Comparison of ENCODE assay signal across 1 cellular context in the genomic region with DNA sequence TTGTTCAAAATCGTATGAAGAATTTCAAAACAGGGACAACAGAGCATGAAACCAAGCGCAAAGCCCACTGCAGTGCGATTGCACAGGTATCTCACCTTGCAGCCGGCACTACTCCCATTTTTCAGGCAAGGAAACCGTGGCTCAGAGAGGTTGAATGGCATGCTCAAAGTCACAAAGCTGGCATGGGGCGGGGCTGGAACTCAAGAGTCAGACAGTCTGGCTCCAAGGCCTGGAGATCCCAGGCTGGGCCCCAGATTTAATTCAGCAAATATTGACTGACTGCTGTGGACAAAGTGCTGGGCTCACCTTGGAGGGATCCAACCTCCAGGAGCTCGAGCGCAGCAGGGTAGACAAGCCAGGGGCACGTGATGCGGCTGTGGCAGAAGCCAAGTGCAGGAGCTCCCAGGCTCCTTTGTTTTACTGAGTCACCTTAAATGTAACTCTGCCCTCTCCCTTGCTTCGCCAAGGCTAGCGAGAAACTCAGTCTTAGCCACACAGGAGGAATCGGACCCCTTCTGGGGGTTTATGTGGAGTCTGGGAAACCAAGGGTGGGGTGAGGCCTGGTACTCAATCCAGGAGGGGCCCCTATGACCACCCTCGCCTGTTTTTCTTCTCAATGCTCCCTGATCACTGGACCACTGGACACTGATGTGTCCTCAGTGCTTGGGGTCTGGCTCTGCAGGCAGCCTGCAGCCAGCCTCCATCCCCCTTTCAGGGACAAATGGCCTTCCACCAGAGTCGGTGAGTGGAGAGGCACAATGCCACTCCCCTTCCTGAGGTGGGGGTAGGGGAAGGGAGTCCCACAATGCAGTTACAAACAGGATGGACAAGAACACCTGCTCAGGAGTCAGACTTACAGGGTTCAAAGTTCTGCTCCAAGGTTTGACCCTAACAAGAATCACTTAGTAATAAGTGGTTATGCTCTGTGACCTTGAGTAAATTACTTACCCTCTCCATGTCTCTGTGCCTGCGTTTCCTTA.
A peak's percentile ranks its signal among the peaks of the same experiment; 100 is the strongest.
TF ChIP-seq lines count a peak whose summit lies in the region.

No MANE protein-coding gene starts in this region.

TF ChIP-seq in HepG2, 621 proteins besides CTCF, POLR2A, EP300 and RAD21 (continues in another document):
- TF ChIP-seq KMT2B (CRISPR knock-in tag; IDR thresholded peaks at IDR 0.05) (no peak; the same call in 1 of the 2 replicates), CBX2 (IDR thresholded peaks at IDR 0.05; ENCODE audit: low read depth, low read length) (no peak), CBX2 (CRISPR knock-in tag; IDR thresholded peaks at IDR 0.05; ENCODE audit: low read depth) (no peak), ZNF83 (CRISPR knock-in tag; IDR thresholded peaks at IDR 0.05; ENCODE audit: borderline replicate concordance) (no peak), PTBP1 (IDR thresholded peaks at IDR 0.05; ENCODE audit: low read depth, low read length, poor library complexity, severe bottlenecking) (peak; percentile 38), NR3C1 (CRISPR knock-in tag; IDR thresholded peaks at IDR 0.05) (no peak), ZNF235 (CRISPR knock-in tag; IDR thresholded peaks at IDR 0.05; ENCODE audit: borderline replicate concordance) (no peak; the same call in 1 of the 2 replicates), RFX5 (IDR thresholded peaks at IDR 0.05; ENCODE audit: low read depth, low read length) (no peak), ZFP41 (CRISPR knock-in tag; IDR thresholded peaks at IDR 0.05; ENCODE audit: borderline replicate concordance) (no peak), ZNF160 (CRISPR knock-in tag; IDR thresholded peaks at IDR 0.05) (no peak), SMAD1 (CRISPR knock-in tag; IDR thresholded peaks at IDR 0.05; ENCODE audit: borderline replicate concordance, low read depth) (0 out of 2 replicates have a peak, but pooled peaks have one; percentile 35), ZIK1 (CRISPR knock-in tag; IDR thresholded peaks at IDR 0.05; ENCODE audit: borderline replicate concordance, low read depth) (no peak; the same call in 1 of the 2 replicates), MBD4 (IDR thresholded peaks at IDR 0.05; ENCODE audit: borderline replicate concordance, low read length) (no peak), PRPF4 (IDR thresholded peaks at IDR 0.05; ENCODE audit: low read depth, low read length, poor library complexity, severe bottlenecking) (no peak), SP5 (CRISPR knock-in tag; IDR thresholded peaks at IDR 0.05; ENCODE audit: borderline replicate concordance, low read depth) (peak; percentile 97), ZNF607 (CRISPR knock-in tag; IDR thresholded peaks at IDR 0.05; ENCODE audit: borderline replicate concordance) (no peak), ZNF709 (CRISPR knock-in tag; IDR thresholded peaks at IDR 0.05) (no peak), ATF7 (IDR thresholded peaks at IDR 0.05) (no peak), ATF7 (CRISPR knock-in tag; IDR thresholded peaks at IDR 0.05) (no peak), ZNF556 (CRISPR knock-in tag; IDR thresholded peaks at IDR 0.05; ENCODE audit: borderline replicate concordance) (no peak), KAT7 (CRISPR knock-in tag; IDR thresholded peaks at IDR 0.05; ENCODE audit: borderline replicate concordance) (peak; percentile 19; the same call in 1 of the 2 replicates), TCF7L2 (IDR thresholded peaks at IDR 0.05; ENCODE audit: low read depth, low read length) (no peak), CBX1 (IDR thresholded peaks at IDR 0.05; ENCODE audit: low read depth) (peak; percentile 75), BORCS8-MEF2B (CRISPR knock-in tag; IDR thresholded peaks at IDR 0.05) (peak; percentile 82; the same call in 1 of the 2 replicates), ZC3H4 (CRISPR knock-in tag; IDR thresholded peaks at IDR 0.05; ENCODE audit: borderline replicate concordance) (peak; percentile 90; the same call in 1 of the 2 replicates), ZFP90 (CRISPR knock-in tag; IDR thresholded peaks at IDR 0.05; ENCODE audit: borderline replicate concordance) (peak; percentile 81), ZNF746 (CRISPR knock-in tag; IDR thresholded peaks at IDR 0.05) (peak; percentile 32)
- TF ChIP-seq, protein P1, sequence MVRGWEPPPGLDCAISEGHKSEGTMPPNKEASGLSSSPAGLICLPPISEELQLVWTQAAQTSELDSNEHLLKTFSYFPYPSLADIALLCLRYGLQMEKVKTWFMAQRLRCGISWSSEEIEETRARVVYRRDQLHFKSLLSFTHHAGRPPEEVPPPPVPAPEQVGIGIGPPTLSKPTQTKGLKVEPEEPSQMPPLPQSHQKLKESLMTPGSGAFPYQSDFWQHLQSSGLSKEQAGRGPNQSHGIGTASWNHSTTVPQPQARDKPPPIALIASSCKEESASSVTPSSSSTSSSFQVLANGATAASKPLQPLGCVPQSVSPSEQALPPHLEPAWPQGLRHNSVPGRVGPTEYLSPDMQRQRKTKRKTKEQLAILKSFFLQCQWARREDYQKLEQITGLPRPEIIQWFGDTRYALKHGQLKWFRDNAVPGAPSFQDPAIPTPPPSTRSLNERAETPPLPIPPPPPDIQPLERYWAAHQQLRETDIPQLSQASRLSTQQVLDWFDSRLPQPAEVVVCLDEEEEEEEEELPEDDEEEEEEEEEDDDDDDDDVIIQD (CRISPR knock-in tag; IDR thresholded peaks at IDR 0.05; ENCODE audit: low read depth): 0 out of 2 replicates have a peak, but pooled peaks have one; percentile 52
- TF ChIP-seq, protein P2, sequence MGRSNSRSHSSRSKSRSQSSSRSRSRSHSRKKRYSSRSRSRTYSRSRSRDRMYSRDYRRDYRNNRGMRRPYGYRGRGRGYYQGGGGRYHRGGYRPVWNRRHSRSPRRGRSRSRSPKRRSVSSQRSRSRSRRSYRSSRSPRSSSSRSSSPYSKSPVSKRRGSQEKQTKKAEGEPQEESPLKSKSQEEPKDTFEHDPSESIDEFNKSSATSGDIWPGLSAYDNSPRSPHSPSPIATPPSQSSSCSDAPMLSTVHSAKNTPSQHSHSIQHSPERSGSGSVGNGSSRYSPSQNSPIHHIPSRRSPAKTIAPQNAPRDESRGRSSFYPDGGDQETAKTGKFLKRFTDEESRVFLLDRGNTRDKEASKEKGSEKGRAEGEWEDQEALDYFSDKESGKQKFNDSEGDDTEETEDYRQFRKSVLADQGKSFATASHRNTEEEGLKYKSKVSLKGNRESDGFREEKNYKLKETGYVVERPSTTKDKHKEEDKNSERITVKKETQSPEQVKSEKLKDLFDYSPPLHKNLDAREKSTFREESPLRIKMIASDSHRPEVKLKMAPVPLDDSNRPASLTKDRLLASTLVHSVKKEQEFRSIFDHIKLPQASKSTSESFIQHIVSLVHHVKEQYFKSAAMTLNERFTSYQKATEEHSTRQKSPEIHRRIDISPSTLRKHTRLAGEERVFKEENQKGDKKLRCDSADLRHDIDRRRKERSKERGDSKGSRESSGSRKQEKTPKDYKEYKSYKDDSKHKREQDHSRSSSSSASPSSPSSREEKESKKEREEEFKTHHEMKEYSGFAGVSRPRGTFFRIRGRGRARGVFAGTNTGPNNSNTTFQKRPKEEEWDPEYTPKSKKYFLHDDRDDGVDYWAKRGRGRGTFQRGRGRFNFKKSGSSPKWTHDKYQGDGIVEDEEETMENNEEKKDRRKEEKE (IDR thresholded peaks at IDR 0.05): no peak
- TF ChIP-seq, protein P3, sequence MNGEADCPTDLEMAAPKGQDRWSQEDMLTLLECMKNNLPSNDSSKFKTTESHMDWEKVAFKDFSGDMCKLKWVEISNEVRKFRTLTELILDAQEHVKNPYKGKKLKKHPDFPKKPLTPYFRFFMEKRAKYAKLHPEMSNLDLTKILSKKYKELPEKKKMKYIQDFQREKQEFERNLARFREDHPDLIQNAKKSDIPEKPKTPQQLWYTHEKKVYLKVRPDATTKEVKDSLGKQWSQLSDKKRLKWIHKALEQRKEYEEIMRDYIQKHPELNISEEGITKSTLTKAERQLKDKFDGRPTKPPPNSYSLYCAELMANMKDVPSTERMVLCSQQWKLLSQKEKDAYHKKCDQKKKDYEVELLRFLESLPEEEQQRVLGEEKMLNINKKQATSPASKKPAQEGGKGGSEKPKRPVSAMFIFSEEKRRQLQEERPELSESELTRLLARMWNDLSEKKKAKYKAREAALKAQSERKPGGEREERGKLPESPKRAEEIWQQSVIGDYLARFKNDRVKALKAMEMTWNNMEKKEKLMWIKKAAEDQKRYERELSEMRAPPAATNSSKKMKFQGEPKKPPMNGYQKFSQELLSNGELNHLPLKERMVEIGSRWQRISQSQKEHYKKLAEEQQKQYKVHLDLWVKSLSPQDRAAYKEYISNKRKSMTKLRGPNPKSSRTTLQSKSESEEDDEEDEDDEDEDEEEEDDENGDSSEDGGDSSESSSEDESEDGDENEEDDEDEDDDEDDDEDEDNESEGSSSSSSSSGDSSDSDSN (CRISPR knock-in tag; IDR thresholded peaks at IDR 0.05): peak; percentile 33; the same call in 1 of the 2 replicates
- TF ChIP-seq, protein P4, sequence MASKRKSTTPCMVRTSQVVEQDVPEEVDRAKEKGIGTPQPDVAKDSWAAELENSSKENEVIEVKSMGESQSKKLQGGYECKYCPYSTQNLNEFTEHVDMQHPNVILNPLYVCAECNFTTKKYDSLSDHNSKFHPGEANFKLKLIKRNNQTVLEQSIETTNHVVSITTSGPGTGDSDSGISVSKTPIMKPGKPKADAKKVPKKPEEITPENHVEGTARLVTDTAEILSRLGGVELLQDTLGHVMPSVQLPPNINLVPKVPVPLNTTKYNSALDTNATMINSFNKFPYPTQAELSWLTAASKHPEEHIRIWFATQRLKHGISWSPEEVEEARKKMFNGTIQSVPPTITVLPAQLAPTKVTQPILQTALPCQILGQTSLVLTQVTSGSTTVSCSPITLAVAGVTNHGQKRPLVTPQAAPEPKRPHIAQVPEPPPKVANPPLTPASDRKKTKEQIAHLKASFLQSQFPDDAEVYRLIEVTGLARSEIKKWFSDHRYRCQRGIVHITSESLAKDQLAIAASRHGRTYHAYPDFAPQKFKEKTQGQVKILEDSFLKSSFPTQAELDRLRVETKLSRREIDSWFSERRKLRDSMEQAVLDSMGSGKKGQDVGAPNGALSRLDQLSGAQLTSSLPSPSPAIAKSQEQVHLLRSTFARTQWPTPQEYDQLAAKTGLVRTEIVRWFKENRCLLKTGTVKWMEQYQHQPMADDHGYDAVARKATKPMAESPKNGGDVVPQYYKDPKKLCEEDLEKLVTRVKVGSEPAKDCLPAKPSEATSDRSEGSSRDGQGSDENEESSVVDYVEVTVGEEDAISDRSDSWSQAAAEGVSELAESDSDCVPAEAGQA (IDR thresholded peaks at IDR 0.05; ENCODE audit: low read depth): no peak
- TF ChIP-seq, protein P4 (CRISPR knock-in tag; IDR thresholded peaks at IDR 0.05; ENCODE audit: borderline replicate concordance): 0 out of 2 replicates have a peak, but pooled peaks have one; percentile 27
- TF ChIP-seq, protein P5, sequence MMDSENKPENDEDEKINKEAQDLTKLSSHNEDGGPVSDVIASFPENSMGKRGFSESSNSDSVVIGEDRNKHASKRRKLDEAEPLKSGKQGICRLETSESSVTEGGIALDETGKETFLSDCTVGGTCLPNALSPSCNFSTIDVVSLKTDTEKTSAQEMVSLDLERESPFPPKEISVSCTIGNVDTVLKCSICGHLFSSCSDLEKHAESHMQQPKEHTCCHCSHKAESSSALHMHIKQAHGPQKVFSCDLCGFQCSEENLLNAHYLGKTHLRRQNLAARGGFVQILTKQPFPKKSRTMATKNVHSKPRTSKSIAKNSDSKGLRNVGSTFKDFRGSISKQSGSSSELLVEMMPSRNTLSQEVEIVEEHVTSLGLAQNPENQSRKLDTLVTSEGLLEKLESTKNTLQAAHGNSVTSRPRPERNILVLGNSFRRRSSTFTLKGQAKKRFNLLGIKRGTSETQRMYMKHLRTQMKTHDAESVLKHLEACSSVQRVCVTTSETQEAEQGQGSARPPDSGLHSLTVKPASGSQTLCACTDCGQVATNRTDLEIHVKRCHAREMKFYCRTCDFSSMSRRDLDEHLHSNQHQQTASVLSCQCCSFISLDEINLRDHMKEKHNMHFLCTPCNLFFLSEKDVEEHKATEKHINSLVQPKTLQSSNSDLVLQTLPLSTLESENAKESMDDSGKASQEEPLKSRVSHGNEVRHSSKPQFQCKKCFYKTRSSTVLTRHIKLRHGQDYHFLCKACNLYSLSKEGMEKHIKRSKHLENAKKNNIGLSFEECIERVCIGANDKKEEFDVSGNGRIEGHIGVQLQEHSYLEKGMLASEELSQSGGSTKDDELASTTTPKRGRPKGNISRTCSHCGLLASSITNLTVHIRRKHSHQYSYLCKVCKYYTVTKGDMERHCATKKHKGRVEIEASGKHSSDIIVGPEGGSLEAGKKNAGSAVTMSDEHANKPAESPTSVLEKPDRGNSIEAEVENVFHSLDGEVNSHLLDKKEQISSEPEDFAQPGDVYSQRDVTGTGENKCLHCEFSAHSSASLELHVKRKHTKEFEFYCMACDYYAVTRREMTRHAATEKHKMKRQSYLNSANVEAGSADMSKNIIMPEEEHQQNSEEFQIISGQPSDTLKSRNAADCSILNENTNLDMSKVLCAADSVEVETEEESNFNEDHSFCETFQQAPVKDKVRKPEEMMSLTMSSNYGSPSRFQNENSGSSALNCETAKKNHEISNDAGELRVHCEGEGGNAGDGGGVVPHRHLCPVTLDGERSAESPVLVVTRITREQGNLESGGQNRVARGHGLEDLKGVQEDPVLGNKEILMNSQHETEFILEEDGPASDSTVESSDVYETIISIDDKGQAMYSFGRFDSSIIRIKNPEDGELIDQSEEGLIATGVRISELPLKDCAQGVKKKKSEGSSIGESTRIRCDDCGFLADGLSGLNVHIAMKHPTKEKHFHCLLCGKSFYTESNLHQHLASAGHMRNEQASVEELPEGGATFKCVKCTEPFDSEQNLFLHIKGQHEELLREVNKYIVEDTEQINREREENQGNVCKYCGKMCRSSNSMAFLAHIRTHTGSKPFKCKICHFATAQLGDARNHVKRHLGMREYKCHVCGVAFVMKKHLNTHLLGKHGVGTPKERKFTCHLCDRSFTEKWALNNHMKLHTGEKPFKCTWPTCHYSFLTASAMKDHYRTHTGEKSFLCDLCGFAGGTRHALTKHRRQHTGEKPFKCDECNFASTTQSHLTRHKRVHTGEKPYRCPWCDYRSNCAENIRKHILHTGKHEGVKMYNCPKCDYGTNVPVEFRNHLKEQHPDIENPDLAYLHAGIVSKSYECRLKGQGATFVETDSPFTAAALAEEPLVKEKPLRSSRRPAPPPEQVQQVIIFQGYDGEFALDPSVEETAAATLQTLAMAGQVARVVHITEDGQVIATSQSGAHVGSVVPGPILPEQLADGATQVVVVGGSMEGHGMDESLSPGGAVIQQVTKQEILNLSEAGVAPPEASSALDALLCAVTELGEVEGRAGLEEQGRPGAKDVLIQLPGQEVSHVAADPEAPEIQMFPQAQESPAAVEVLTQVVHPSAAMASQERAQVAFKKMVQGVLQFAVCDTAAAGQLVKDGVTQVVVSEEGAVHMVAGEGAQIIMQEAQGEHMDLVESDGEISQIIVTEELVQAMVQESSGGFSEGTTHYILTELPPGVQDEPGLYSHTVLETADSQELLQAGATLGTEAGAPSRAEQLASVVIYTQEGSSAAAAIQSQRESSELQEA (CRISPR knock-in tag; IDR thresholded peaks at IDR 0.05; ENCODE audit: not compliant biosample characterization): no peak
